In the genomic region with DNA sequence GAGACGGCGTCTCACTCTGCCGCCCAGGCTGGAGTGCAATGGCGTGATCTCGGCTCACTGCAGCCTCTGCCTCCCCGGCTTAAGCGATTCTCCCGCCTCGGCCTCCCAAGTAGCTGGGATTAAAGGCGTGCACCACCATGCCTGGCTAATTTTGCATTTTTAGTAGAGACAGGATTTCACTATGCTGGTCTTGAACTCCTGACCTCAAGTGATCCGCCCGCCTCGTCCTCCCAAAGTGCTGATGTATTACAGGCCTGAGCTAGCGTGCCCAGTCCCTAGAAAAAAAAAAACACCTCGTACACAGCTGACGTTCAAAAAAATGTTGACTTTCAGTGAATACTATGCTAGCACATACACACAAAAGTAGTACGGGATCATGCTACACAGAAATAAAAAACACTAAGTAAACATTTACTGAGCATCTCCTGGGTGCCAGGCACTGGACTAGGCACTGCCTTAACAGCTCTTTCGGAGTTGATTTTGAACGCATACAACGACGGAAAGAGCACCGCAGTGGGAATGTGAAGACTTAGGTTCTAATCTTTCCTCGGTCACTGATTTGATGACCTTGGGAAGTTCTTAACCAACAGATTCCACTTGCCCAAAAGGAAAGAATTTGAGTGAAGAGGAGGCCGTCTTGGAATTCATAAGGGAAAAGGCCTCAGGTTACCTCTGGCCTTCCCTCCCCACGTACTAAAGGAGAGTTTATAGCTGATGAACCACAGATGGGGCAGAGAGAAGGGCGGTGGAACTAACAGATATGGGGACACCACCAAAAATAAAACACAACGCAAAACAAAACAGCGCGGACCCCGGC, we compare ENCODE assay signal across 8 cellular contexts. TPM values are rescaled to one million over a fixed set of nuclear protein-coding genes. Genes with fewer than 3 reads are reported as not detected.
DNase-seq lines count a peak whose midpoint lies in the region; ATAC-seq, FAIRE-seq and TF ChIP-seq lines count a peak whose summit lies in the region.

No MANE protein-coding gene starts in this region.

- TF ChIP-seq CTCF in Calu3 (IDR thresholded peaks at IDR 0.05; ENCODE audit: unreplicated experiment) = no peak
- no peak for TF ChIP-seq CTCF in Loucy (conservative IDR thresholded peaks at IDR 0.05; ENCODE audit: low read length)
- no peak for TF ChIP-seq CTCF in MCF 10A (IDR thresholded peaks at IDR 0.05; ENCODE audit: unreplicated experiment)
- TF ChIP-seq CTCF in lung (IDR thresholded peaks at IDR 0.05; ENCODE audit: control extremely low read depth, extremely low read depth) = no peak
- no peak for TF ChIP-seq CTCF in upper lobe of right lung (IDR thresholded peaks at IDR 0.05)

- H3K9me2 ChIP-seq in Loucy (replicated peaks; ENCODE audit: low read depth, low read length) = no peaks in the 10 kb centered on the region

- BruUV-seq in Calu3 (replicated peaks; lab: Mats Ljungman, UMichigan) (no TSS peak), MCF 10A (replicated peaks; lab: Mats Ljungman, UMichigan) (no TSS peak)

- H3K9me3 ChIP-seq in Loucy (ENCODE audit: insufficient read depth, low read depth, low read length) (no peaks in the 10 kb centered on the region), lung (ENCODE audit: control insufficient read depth in 2 of 2, insufficient read depth in 1 of 2, low read length in 1 of 2) (no peaks in the 10 kb centered on the region), upper lobe of right lung (no peaks in the 10 kb centered on the region)

- H3K27me3 ChIP-seq in Loucy (ENCODE audit: insufficient read depth, low read length, poor library complexity, severe bottlenecking) (no peaks in the 10 kb centered on the region), lung (ENCODE audit: control insufficient read depth, insufficient read depth) (no peaks in the 10 kb centered on the region), upper lobe of right lung (no peaks in the 10 kb centered on the region)

- peaks cover 18% of the 10 kb centered on the region for H3K4me1 ChIP-seq in Loucy (ENCODE audit: insufficient read depth, low read length, poor library complexity, severe bottlenecking)
- H3K4me1 ChIP-seq in lung (ENCODE audit: control insufficient read depth in 2 of 2, insufficient read depth in 2 of 2, low read length in 2 of 2) = no peaks in the 10 kb centered on the region
- H3K4me1 ChIP-seq in upper lobe of right lung = peaks cover 4% of the 10 kb centered on the region

- H3K27me3 Mint-ChIP-seq in Calu3 (ENCODE audit: unreplicated experiment) (no peaks in the 10 kb centered on the region), MCF 10A (ENCODE audit: insufficient read depth, unreplicated experiment) (no peaks in the 10 kb centered on the region)

- H3K79me2 ChIP-seq in Loucy (ENCODE audit: insufficient read depth, low read length) = peaks cover 46% of the 10 kb centered on the region

- H3K27ac Mint-ChIP-seq in Calu3 (ENCODE audit: unreplicated experiment) (peak overlapping the region; percentile 100), MCF 10A (ENCODE audit: low read depth, unreplicated experiment) (peak overlapping the region; percentile 100)

- CTCF ChIA-PET in Calu3 (lab: Charles Lee) = interaction anchor here (0.6 kb wide), 1 partner anchor 171 kb away, joined by 5 read pairs; no protein-coding TSS in a partner anchor
- CTCF ChIA-PET in MCF 10A (lab: Yijun Ruan, JAX) = interaction anchor here (0.6 to 1.2 kb wide), 5 partner anchors 11 to 714 kb away, joined by 3 to 7 read pairs (median 3); no protein-coding TSS in a partner anchor

- H3K36me3 Mint-ChIP-seq in Calu3 (ENCODE audit: insufficient read depth, unreplicated experiment) (peaks cover 28% of the 10 kb centered on the region), MCF 10A (ENCODE audit: insufficient read depth, unreplicated experiment) (peaks cover 30% of the 10 kb centered on the region)

- DNase-seq in Calu3 (no peak), MCF 10A (ENCODE audit: unreplicated experiment) (peak; percentile 42), lung (ENCODE audit: low spot score) (no peak), upper lobe of right lung (no peak), GM19239 (ENCODE audit: insufficient read length, low spot score) (no peak), HTR-8/SVneo (ENCODE audit: insufficient read length, low spot score) (no peak)

- H3K4me3 ChIP-seq in Loucy (ENCODE audit: low read length, poor library complexity, severe bottlenecking) (peak overlapping the region; percentile 97), lung (peak overlapping the region; percentile 72), upper lobe of right lung (peak overlapping the region; percentile 81)

- H3K9me3 Mint-ChIP-seq in Calu3 (ENCODE audit: low read depth, unreplicated experiment) (no peaks in the 10 kb centered on the region), MCF 10A (ENCODE audit: unreplicated experiment) (no peaks in the 10 kb centered on the region)

- peak overlapping the region; percentile 93 for H2AFZ ChIP-seq in Loucy (ENCODE audit: low read length)

- WGBS in lung, 2 donors = 54 to 61% methylated on average over 30 of the region's 30 CpGs

- H3F3A ChIP-seq in Loucy (ENCODE audit: low read depth) = no peaks in the 10 kb centered on the region

- ATAC-seq in lung (ENCODE audit: insufficient read depth, low FRiP score) (no peak), upper lobe of right lung (no peak), GM21529 (IDR thresholded peaks at IDR 0.05; ENCODE audit: unreplicated experiment) (no peak)

- H3K4me3 Mint-ChIP-seq in Calu3 (ENCODE audit: low read depth, unreplicated experiment) (peak overlapping the region; percentile 99), MCF 10A (ENCODE audit: unreplicated experiment) (peak overlapping the region; percentile 94)

- peak overlapping the region; percentile 96 for H3K9ac ChIP-seq in Loucy (ENCODE audit: low read depth, low read length, poor library complexity, severe bottlenecking)

- H3K36me3 ChIP-seq in Loucy (ENCODE audit: insufficient read depth, low read length) = peaks cover 13% of the 10 kb centered on the region; the same call in 1 of the 2 replicates
- H3K36me3 ChIP-seq in lung (ENCODE audit: control insufficient read depth in 2 of 2, insufficient read depth in 2 of 2, low read length in 2 of 2) = peaks cover 5 to 7% of the 10 kb centered on the region in 2 donors
- H3K36me3 ChIP-seq in upper lobe of right lung = peaks cover 16% of the 10 kb centered on the region

- peak overlapping the region; percentile 87 for H3K4me2 ChIP-seq in Loucy (ENCODE audit: low read depth, low read length, poor library complexity, severe bottlenecking)

- H4K20me1 ChIP-seq in Loucy (ENCODE audit: insufficient read depth, low read length, poor library complexity, severe bottlenecking) = no peaks in the 10 kb centered on the region

- FAIRE-seq in GM19239 (lab: Jason Lieb, UNC) = no peak
- no peak for FAIRE-seq in HTR-8/SVneo (lab: Jason Lieb, UNC)

- H3K27ac ChIP-seq in lung (ENCODE audit: low read depth in 1 of 2, low read length in 1 of 2) (peak overlapping the region; percentile 99), upper lobe of right lung (peak overlapping the region; percentile 95)

- peaks cover 6% of the 10 kb centered on the region for H3K4me1 Mint-ChIP-seq in Calu3 (ENCODE audit: low read depth, unreplicated experiment)
- no peaks in the 10 kb centered on the region for H3K4me1 Mint-ChIP-seq in MCF 10A (ENCODE audit: insufficient read depth, unreplicated experiment)

- POLR2A ChIA-PET in MCF 10A (lab: Yijun Ruan, JAX) = interaction anchor here (0.7 to 1.4 kb wide), 11 partner anchors 8 to 178 kb away, joined by 3 to 5 read pairs (median 3); a partner anchor contains a TSS

- intact Hi-C loops in Calu3 (cut with micrococcal nuclease; ENCODE audit: unreplicated experiment) = no loop called here
- intact Hi-C loops in MCF 10A (cut with micrococcal nuclease) = loop anchor here (5.0 kb wide), 1 partner anchor 72 kb away; a partner anchor contains a TSS
- intact Hi-C loops in upper lobe of right lung (cut with DNase I) = no loop called here

RNA-seq across cellular contexts. Expression of a gene that starts 1.1 kb away (rescaled TPM):
- total RNA-seq in Calu3 (2022) (4.6 and 4.9 TPM in 2 replicates), MCF 10A (2022) (5.8 and 7.1 TPM in 2 replicates), lung (10 to 100 TPM in 1 of 2 donors, 1 to 10 TPM in 1; 6.7 to 13.9 TPM), upper lobe of right lung (7.5 TPM)
- polyA plus RNA-seq in lung = 1 to 10 TPM; 1.7 to 2.5 TPM

RNA-seq across cellular contexts. Expression of a gene that starts 50.7 kb away (rescaled TPM):
- total RNA-seq in Calu3 (2022) (57.6 and 63.7 TPM in 2 replicates), MCF 10A (2022) (50.3 and 62.9 TPM in 2 replicates), lung (10 to 100 TPM; 44.5 to 47.1 TPM), upper lobe of right lung (37.0 TPM)
- polyA plus RNA-seq in lung = 10 to 100 TPM; 27.9 to 74.8 TPM
